ENCODE assay signal across 1 cellular context in the genomic region with DNA sequence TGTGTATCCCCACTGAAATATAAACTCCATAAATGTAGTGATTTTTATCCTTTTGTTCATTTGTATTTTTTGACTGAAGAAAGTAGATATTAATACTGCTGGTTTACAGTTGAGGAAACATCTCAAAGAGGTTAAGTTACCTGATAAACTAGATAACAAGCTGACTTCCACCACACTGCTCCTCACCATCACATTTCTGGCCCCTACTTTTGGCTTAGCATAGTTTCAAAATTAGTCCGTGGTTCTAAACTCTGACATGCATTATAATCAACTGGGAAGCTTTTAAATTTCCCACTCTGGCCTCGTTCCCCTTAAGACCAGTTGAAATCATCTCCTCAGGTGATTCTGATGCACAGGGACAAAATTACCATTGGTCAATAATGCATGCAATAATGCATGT.
TF ChIP-seq lines count a peak whose summit lies in the region.

No MANE protein-coding gene starts in this region.

TF ChIP-seq in GM23338, 12 proteins besides CTCF, POLR2A, EP300 and RAD21 (continued from another document):
- TF ChIP-seq, protein P1, sequence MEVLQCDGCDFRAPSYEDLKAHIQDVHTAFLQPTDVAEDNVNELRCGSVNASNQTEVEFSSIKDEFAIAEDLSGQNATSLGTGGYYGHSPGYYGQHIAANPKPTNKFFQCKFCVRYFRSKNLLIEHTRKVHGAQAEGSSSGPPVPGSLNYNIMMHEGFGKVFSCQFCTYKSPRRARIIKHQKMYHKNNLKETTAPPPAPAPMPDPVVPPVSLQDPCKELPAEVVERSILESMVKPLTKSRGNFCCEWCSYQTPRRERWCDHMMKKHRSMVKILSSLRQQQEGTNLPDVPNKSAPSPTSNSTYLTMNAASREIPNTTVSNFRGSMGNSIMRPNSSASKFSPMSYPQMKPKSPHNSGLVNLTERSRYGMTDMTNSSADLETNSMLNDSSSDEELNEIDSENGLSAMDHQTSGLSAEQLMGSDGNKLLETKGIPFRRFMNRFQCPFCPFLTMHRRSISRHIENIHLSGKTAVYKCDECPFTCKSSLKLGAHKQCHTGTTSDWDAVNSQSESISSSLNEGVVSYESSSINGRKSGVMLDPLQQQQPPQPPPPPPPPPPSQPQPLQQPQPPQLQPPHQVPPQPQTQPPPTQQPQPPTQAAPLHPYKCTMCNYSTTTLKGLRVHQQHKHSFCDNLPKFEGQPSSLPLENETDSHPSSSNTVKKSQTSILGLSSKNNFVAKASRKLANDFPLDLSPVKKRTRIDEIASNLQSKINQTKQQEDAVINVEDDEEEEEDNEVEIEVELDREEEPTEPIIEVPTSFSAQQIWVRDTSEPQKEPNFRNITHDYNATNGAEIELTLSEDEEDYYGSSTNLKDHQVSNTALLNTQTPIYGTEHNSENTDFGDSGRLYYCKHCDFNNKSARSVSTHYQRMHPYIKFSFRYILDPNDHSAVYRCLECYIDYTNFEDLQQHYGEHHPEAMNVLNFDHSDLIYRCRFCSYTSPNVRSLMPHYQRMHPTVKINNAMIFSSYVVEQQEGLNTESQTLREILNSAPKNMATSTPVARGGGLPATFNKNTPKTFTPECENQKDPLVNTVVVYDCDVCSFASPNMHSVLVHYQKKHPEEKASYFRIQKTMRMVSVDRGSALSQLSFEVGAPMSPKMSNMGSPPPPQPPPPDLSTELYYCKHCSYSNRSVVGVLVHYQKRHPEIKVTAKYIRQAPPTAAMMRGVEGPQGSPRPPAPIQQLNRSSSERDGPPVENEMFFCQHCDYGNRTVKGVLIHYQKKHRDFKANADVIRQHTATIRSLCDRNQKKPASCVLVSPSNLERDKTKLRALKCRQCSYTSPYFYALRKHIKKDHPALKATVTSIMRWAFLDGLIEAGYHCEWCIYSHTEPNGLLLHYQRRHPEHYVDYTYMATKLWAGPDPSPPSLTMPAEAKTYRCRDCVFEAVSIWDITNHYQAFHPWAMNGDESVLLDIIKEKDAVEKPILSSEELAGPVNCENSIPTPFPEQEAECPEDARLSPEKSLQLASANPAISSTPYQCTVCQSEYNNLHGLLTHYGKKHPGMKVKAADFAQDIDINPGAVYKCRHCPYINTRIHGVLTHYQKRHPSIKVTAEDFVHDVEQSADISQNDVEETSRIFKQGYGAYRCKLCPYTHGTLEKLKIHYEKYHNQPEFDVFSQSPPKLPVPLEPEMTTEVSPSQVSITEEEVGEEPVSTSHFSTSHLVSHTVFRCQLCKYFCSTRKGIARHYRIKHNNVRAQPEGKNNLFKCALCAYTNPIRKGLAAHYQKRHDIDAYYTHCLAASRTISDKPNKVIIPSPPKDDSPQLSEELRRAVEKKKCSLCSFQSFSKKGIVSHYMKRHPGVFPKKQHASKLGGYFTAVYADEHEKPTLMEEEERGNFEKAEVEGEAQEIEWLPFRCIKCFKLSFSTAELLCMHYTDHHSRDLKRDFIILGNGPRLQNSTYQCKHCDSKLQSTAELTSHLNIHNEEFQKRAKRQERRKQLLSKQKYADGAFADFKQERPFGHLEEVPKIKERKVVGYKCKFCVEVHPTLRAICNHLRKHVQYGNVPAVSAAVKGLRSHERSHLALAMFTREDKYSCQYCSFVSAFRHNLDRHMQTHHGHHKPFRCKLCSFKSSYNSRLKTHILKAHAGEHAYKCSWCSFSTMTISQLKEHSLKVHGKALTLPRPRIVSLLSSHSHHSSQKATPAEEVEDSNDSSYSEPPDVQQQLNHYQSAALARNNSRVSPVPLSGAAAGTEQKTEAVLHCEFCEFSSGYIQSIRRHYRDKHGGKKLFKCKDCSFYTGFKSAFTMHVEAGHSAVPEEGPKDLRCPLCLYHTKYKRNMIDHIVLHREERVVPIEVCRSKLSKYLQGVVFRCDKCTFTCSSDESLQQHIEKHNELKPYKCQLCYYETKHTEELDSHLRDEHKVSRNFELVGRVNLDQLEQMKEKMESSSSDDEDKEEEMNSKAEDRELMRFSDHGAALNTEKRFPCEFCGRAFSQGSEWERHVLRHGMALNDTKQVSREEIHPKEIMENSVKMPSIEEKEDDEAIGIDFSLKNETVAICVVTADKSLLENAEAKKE (CRISPR knock-in tag; IDR thresholded peaks at IDR 0.05), result no peak
- TF ChIP-seq ZNF114 (CRISPR knock-in tag; IDR thresholded peaks at IDR 0.05) (no peak), POLR2AphosphoS5 (IDR thresholded peaks at IDR 0.05; ENCODE audit: low read depth) (no peak), CREB1 (CRISPR knock-in tag; IDR thresholded peaks at IDR 0.05; ENCODE audit: low read depth) (no peak), NANOG (IDR thresholded peaks at IDR 0.05; ENCODE audit: borderline replicate concordance) (no peak), ZNF331 (CRISPR knock-in tag; IDR thresholded peaks at IDR 0.05; ENCODE audit: low read depth) (no peak), EZH2 (IDR thresholded peaks at IDR 0.05; ENCODE audit: low read depth, unreplicated experiment) (no peak)
- TF ChIP-seq, protein P2, sequence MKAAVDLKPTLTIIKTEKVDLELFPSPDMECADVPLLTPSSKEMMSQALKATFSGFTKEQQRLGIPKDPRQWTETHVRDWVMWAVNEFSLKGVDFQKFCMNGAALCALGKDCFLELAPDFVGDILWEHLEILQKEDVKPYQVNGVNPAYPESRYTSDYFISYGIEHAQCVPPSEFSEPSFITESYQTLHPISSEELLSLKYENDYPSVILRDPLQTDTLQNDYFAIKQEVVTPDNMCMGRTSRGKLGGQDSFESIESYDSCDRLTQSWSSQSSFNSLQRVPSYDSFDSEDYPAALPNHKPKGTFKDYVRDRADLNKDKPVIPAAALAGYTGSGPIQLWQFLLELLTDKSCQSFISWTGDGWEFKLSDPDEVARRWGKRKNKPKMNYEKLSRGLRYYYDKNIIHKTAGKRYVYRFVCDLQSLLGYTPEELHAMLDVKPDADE (IDR thresholded peaks at IDR 0.05), result no peak
